ENCODE assay signal across 9 cellular contexts in genomic region chr2:205094031-205094430, GRCh38.
"Had no signal": no experiment of that assay in that cellular context is flagged by ENCODE, and none has a peak within 500 bp of the region (broad histone marks: within the 10 kb centered on the region; RNA-seq: fewer than 3 reads in every experiment).

No MANE protein-coding gene starts in this region.

- H3K4me1 ChIP-seq: HAP-1 had no signal

- DNase-seq: GM23248, GOT3, H7, H9, HCEC 1CT, HFFc6 had no signal

- ATAC-seq: GM23338, HCT116 had no signal

- H3K9me3 Mint-ChIP-seq: GM23338, H9, HFFc6 had no signal

- H3K4me3 Mint-ChIP-seq: GM23338, H9, HFFc6 had no signal

- H3K9me3 ChIP-seq: HAP-1 had no signal

- H3K27ac Mint-ChIP-seq: GM23338, H9, HFFc6 had no signal

- H3K36me3 ChIP-seq: HAP-1 had no signal

- H3K4me3 ChIP-seq: GM23248, GM23338, HAP-1 had no signal

- H3K27ac ChIP-seq: GM23248 had no signal
